20 cellular contexts compared by ENCODE assay signal in the genomic region with DNA sequence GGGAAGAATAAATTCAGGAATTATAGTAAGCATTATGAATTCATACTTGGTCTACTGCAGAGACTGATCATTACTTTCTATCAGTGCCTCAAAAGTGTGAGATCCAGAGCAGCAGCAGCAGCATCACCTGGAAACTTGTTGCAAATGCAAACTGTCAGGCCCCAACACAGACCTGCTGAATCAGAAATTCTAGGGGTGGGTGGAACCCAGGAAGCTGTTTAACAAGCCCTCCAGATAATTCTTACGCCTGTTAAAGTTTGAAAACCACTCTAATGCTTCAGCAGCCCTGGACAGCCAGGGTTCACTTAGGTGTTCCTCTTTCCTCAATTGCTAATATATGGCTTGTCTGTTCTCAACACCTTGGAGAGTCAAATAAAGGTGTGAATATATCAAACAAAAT.
"Had no signal": no experiment of that assay in that cellular context is flagged by ENCODE, and none has a peak within 500 bp of the region (broad histone marks: within the 10 kb centered on the region; RNA-seq: fewer than 3 reads in every experiment).

No MANE protein-coding gene starts in this region.

- H3K27ac Mint-ChIP-seq: activated CD4-positive, alpha-beta memory T cell treated with anti-CD3 and anti-CD28 coated beads, Interleukin-2, amount 10 ng/mL, durations not matched to agents 7 days and 5 days; activated CD4-positive, alpha-beta T cell treated with anti-CD3 and anti-CD28 coated beads for 36 hours; activated CD8-positive, alpha-beta memory T cell treated with anti-CD3 and anti-CD28 coated beads, Interleukin-2, amount 10 ng/mL, durations not matched to agents 7 days and 5 days; activated naive CD8-positive, alpha-beta T cell treated with anti-CD3 and anti-CD28 coated beads, Interleukin-2, amount 10 ng/mL, durations not matched to agents 7 days and 5 days had no signal

- H3K27me3 Mint-ChIP-seq: activated CD4-positive, alpha-beta memory T cell treated with anti-CD3 and anti-CD28 coated beads, Interleukin-2, amount 10 ng/mL, durations not matched to agents 7 days and 5 days; activated CD8-positive, alpha-beta memory T cell treated with anti-CD3 and anti-CD28 coated beads, Interleukin-2, amount 10 ng/mL, durations not matched to agents 7 days and 5 days; activated naive CD8-positive, alpha-beta T cell treated with anti-CD3 and anti-CD28 coated beads, Interleukin-2, amount 10 ng/mL, durations not matched to agents 7 days and 5 days had no signal

- H3K27me3 ChIP-seq: dorsolateral prefrontal cortex, gastrocnemius medialis had no signal

- H3K9me3 Mint-ChIP-seq: activated CD4-positive, alpha-beta memory T cell treated with anti-CD3 and anti-CD28 coated beads, Interleukin-2, amount 10 ng/mL, durations not matched to agents 7 days and 5 days; activated naive CD8-positive, alpha-beta T cell treated with anti-CD3 and anti-CD28 coated beads, Interleukin-2, amount 10 ng/mL, durations not matched to agents 7 days and 5 days; natural killer cell had no signal

- H3K9me3 ChIP-seq: gastrocnemius medialis, mucosa of descending colon had no signal

- DNase-seq: activated CD4-positive, alpha-beta memory T cell treated with anti-CD3 and anti-CD28 coated beads, Interleukin-2, amount 10 ng/mL, durations not matched to agents 7 days and 5 days; activated CD4-positive, alpha-beta T cell treated with anti-CD3 and anti-CD28 coated beads for 36 hours; activated CD8-positive, alpha-beta memory T cell treated with anti-CD3 and anti-CD28 coated beads, Interleukin-2, amount 10 ng/mL, durations not matched to agents 7 days and 5 days; activated naive CD8-positive, alpha-beta T cell treated with anti-CD3 and anti-CD28 coated beads, Interleukin-2, amount 10 ng/mL, durations not matched to agents 7 days and 5 days; amygdala; caudate nucleus; dorsolateral prefrontal cortex; gastrocnemius medialis; head of caudate nucleus; kidney; mucosa of descending colon; natural killer cell; stimulated activated CD4-positive, alpha-beta T cell treated with anti-CD3 and anti-CD28 coated beads, Interleukin-1b, Interleukin-23, amount 100 ng/mL, for 48 hours; stimulated activated CD8-positive, alpha-beta memory T cell treated with anti-CD3 and anti-CD28 coated beads, Interleukin-4, amount 100 ng/mL, for 48 hours; stimulated activated naive CD4-positive, alpha-beta T cell; SW 1271; T-helper 2 cell; WERI-Rb-1 had no signal

- H3K36me3 ChIP-seq: gastrocnemius medialis, WERI-Rb-1 had no signal

- H3K4me3 ChIP-seq: dorsolateral prefrontal cortex, gastrocnemius medialis, mucosa of descending colon had no signal

- ATAC-seq: activated CD4-positive, alpha-beta T cell treated with anti-CD3 and anti-CD28 coated beads for 36 hours; activated CD8-positive, alpha-beta memory T cell treated with anti-CD3 and anti-CD28 coated beads, Interleukin-2, amount 10 ng/mL, durations not matched to agents 7 days and 5 days; gastrocnemius medialis; left lobe of liver; mucosa of descending colon; natural killer cell had no signal

- H3K4me3 Mint-ChIP-seq: activated CD4-positive, alpha-beta memory T cell treated with anti-CD3 and anti-CD28 coated beads, Interleukin-2, amount 10 ng/mL, durations not matched to agents 7 days and 5 days; activated CD4-positive, alpha-beta T cell treated with anti-CD3 and anti-CD28 coated beads for 36 hours; activated CD8-positive, alpha-beta memory T cell treated with anti-CD3 and anti-CD28 coated beads, Interleukin-2, amount 10 ng/mL, durations not matched to agents 7 days and 5 days; activated naive CD8-positive, alpha-beta T cell treated with anti-CD3 and anti-CD28 coated beads, Interleukin-2, amount 10 ng/mL, durations not matched to agents 7 days and 5 days; natural killer cell had no signal

- H3K36me3 Mint-ChIP-seq: activated CD8-positive, alpha-beta memory T cell treated with anti-CD3 and anti-CD28 coated beads, Interleukin-2, amount 10 ng/mL, durations not matched to agents 7 days and 5 days; natural killer cell had no signal

- H3K27ac ChIP-seq: dorsolateral prefrontal cortex, gastrocnemius medialis, parathyroid adenoma, WERI-Rb-1 had no signal
